In genomic region chr19:29971002-29971401, GRCh38 we compare ENCODE assay signal across 1 cellular context.
TF ChIP-seq lines count a peak whose summit lies in the region.

No MANE protein-coding gene starts in this region.

TF ChIP-seq in HEK293, 187 proteins besides CTCF, POLR2A, EP300 and RAD21 (continued from another document):
- TF ChIP-seq TSHZ1 (tag by site-specific recombination; IDR thresholded peaks at IDR 0.05; ENCODE audit: borderline replicate concordance) = peak; percentile 62; the same call in 1 of the 2 replicates
- TF ChIP-seq ZNF449 (tag by site-specific recombination; IDR thresholded peaks at IDR 0.05) = no peak
- no peak for TF ChIP-seq TCF7L2 (IDR thresholded peaks at IDR 0.05; ENCODE audit: borderline replicate concordance, low read depth, low read length)
- no peak for TF ChIP-seq ZNF513 (tag by site-specific recombination; IDR thresholded peaks at IDR 0.05)
- TF ChIP-seq ZEB2 (tag by site-specific recombination; IDR thresholded peaks at IDR 0.05) = 0 out of 2 replicates have a peak, but pooled peaks have one; percentile 22
- TF ChIP-seq SCRT1 (tag by site-specific recombination; IDR thresholded peaks at IDR 0.05; ENCODE audit: borderline replicate concordance) = 0 out of 2 replicates have a peak, but pooled peaks have one; percentile 39
- TF ChIP-seq ZNF292 (tag by site-specific recombination; IDR thresholded peaks at IDR 0.05; ENCODE audit: borderline replicate concordance, low read depth) = no peak
- TF ChIP-seq FEZF1 (tag by site-specific recombination; IDR thresholded peaks at IDR 0.05) = peak; percentile 61
- TF ChIP-seq INSM2 (tag by site-specific recombination; IDR thresholded peaks at IDR 0.05) = peak; percentile 24; the same call in 1 of the 2 replicates
- no peak for TF ChIP-seq KLF16 (tag by site-specific recombination; IDR thresholded peaks at IDR 0.05)
- TF ChIP-seq ZNF391 (tag by site-specific recombination; IDR thresholded peaks at IDR 0.05; ENCODE audit: borderline replicate concordance, low read depth) = 0 out of 2 replicates have a peak, but pooled peaks have one; percentile 12
- TF ChIP-seq ZNF624 (tag by site-specific recombination; IDR thresholded peaks at IDR 0.05) = no peak
- TF ChIP-seq ZSCAN16 (tag by site-specific recombination; IDR thresholded peaks at IDR 0.05) = no peak
- no peak for TF ChIP-seq ATF2 (tag by site-specific recombination; IDR thresholded peaks at IDR 0.05; ENCODE audit: low read depth)
- no peak for TF ChIP-seq ZNF707 (tag by site-specific recombination; IDR thresholded peaks at IDR 0.05)
- no peak for TF ChIP-seq ZNF776 (tag by site-specific recombination; IDR thresholded peaks at IDR 0.05; ENCODE audit: borderline replicate concordance)
- TF ChIP-seq ZNF366 (tag by site-specific recombination; conservative IDR thresholded peaks at IDR 0.05) = no peak
- no peak for TF ChIP-seq SP2 (tag by site-specific recombination; IDR thresholded peaks at IDR 0.05)
- TF ChIP-seq HOXA7 (CRISPR knock-in tag; IDR thresholded peaks at IDR 0.05; ENCODE audit: borderline replicate concordance) = no peak
- TF ChIP-seq ZNF580 (tag by site-specific recombination; IDR thresholded peaks at IDR 0.05) = 0 out of 2 replicates have a peak, but pooled peaks have one; percentile 21
- TF ChIP-seq OSR2 (tag by site-specific recombination; IDR thresholded peaks at IDR 0.05) = peak; percentile 62
- TF ChIP-seq ZNF184 (tag by site-specific recombination; IDR thresholded peaks at IDR 0.05) = no peak
- no peak for TF ChIP-seq ZNF239 (tag by site-specific recombination; IDR thresholded peaks at IDR 0.05)
- no peak for TF ChIP-seq ZNF133 (tag by site-specific recombination; IDR thresholded peaks at IDR 0.05)
- no peak for TF ChIP-seq ZNF76 (tag by site-specific recombination; IDR thresholded peaks at IDR 0.05; ENCODE audit: borderline replicate concordance, low read depth)
- TF ChIP-seq PRDM1 (tag by site-specific recombination; IDR thresholded peaks at IDR 0.05) = no peak
- TF ChIP-seq ZNF16 (tag by site-specific recombination; IDR thresholded peaks at IDR 0.05; ENCODE audit: low read depth) = no peak
- peak; percentile 22; the same call in 1 of the 2 replicates for TF ChIP-seq ZSCAN4 (tag by site-specific recombination; IDR thresholded peaks at IDR 0.05)
- TF ChIP-seq PBX3 (CRISPR knock-in tag; IDR thresholded peaks at IDR 0.05) = no peak
- TF ChIP-seq YY2 (tag by site-specific recombination; IDR thresholded peaks at IDR 0.05) = no peak
- TF ChIP-seq ZNF623 (tag by site-specific recombination; IDR thresholded peaks at IDR 0.05) = no peak
- peak; percentile 43; the same call in 1 of the 2 replicates for TF ChIP-seq SCRT2 (tag by site-specific recombination; IDR thresholded peaks at IDR 0.05)
- no peak for TF ChIP-seq ZNF2 (tag by site-specific recombination; IDR thresholded peaks at IDR 0.05)
- no peak for TF ChIP-seq ZNF473 (tag by site-specific recombination; IDR thresholded peaks at IDR 0.05)
- TF ChIP-seq ZBTB44 (tag by site-specific recombination; IDR thresholded peaks at IDR 0.05) = no peak
- peak; percentile 61 for TF ChIP-seq ZNF664 (tag by site-specific recombination; IDR thresholded peaks at IDR 0.05)
- peak; percentile 92 for TF ChIP-seq PRDM6 (tag by site-specific recombination; IDR thresholded peaks at IDR 0.05)
- TF ChIP-seq BCL11A (tag by site-specific recombination; IDR thresholded peaks at IDR 0.05; ENCODE audit: low read depth) = no peak
- TF ChIP-seq ZNF791 (tag by site-specific recombination; IDR thresholded peaks at IDR 0.05) = no peak
- no peak; the same call in 1 of the 2 replicates for TF ChIP-seq SP7 (tag by site-specific recombination; IDR thresholded peaks at IDR 0.05)
- 0 out of 2 replicates have a peak, but pooled peaks have one; percentile 26 for TF ChIP-seq BCL11B (tag by site-specific recombination; IDR thresholded peaks at IDR 0.05; ENCODE audit: low read depth)
- TF ChIP-seq GLIS2 (tag by site-specific recombination; IDR thresholded peaks at IDR 0.05) = no peak
- 0 out of 2 replicates have a peak, but pooled peaks have one; percentile 24 for TF ChIP-seq ZBTB1 (tag by site-specific recombination; IDR thresholded peaks at IDR 0.05)
- TF ChIP-seq PRDM4 (tag by site-specific recombination; IDR thresholded peaks at IDR 0.05) = 0 out of 2 replicates have a peak, but pooled peaks have one; percentile 17
- TF ChIP-seq MZF1 (tag by site-specific recombination; IDR thresholded peaks at IDR 0.05; ENCODE audit: borderline replicate concordance) = no peak
TF ChIP-seq in HEK293: peak in this region for 16.
